Comparison of ENCODE assay signal across 26 cellular contexts in genomic region chr13:111872475-111873150, GRCh38.
"Had no signal": no experiment of that assay in that cellular context is flagged by ENCODE, and none has a peak within 500 bp of the region (broad histone marks: within the 10 kb centered on the region; RNA-seq: fewer than 3 reads in every experiment).

No MANE protein-coding gene starts in this region.

- H3K4me3 Mint-ChIP-seq: endodermal cell; natural killer cell; neural crest cell; stimulated activated memory B cell treated with anti-CD40 and anti-IgM and Interleukin-4, amounts not matched to agents 10 μg/mL and 1 μg/mL and 100 μg/mL, for 72 hours had no signal

- ATAC-seq: esophagus mucosa; foreskin keratinocyte; gastroesophageal sphincter; heart left ventricle; left colon; lower lobe of right lung; natural killer cell; right cardiac atrium; stimulated activated memory B cell treated with anti-CD40 and anti-IgM and Interleukin-4, amounts not matched to agents 10 μg/mL and 1 μg/mL and 100 μg/mL, for 72 hours; stimulated activated naive CD8-positive, alpha-beta T cell treated with anti-CD3 and anti-CD28 coated beads, Interleukin-15, Interleukin-2, amounts not matched to agents 100 U/mL and 50 U/mL, for 24 hours had no signal

- H3K4me2 ChIP-seq: hepatocyte had no signal

- H3K36me3 ChIP-seq: gastroesophageal sphincter, heart left ventricle, left ventricle myocardium inferior, lower lobe of right lung, prostate gland, sigmoid colon, tibial artery, upper lobe of left lung, uterus had no signal

- H3K9me3 ChIP-seq: lower lobe of right lung, prostate gland, testis, tibial artery, upper lobe of left lung, uterus had no signal

- H3K4me3 ChIP-seq: dorsolateral prefrontal cortex, gastroesophageal sphincter, heart left ventricle, hepatocyte, left ventricle myocardium inferior, lower lobe of right lung, prostate gland, sigmoid colon, testis, tibial artery, upper lobe of left lung, uterus had no signal

- H2AFZ ChIP-seq: hepatocyte had no signal

- H3K27ac ChIP-seq: dorsolateral prefrontal cortex, epithelial cell of prostate, foreskin keratinocyte, gastroesophageal sphincter, heart left ventricle, hepatocyte, left ventricle myocardium inferior, lower lobe of right lung, prostate gland, sigmoid colon, testis, tibial artery, upper lobe of left lung, uterus had no signal

- H3K36me3 Mint-ChIP-seq: natural killer cell; stimulated activated memory B cell treated with anti-CD40 and anti-IgM and Interleukin-4, amounts not matched to agents 10 μg/mL and 1 μg/mL and 100 μg/mL, for 72 hours had no signal

- H3K27ac Mint-ChIP-seq: endodermal cell; natural killer cell; stimulated activated memory B cell treated with anti-CD40 and anti-IgM and Interleukin-4, amounts not matched to agents 10 μg/mL and 1 μg/mL and 100 μg/mL, for 72 hours had no signal

- H3K27me3 ChIP-seq: foreskin keratinocyte, testis, upper lobe of left lung, uterus had no signal

- H3K4me1 ChIP-seq: foreskin keratinocyte, gastroesophageal sphincter, heart left ventricle, left ventricle myocardium inferior, lower lobe of right lung, prostate gland, sigmoid colon, testis, tibial artery, upper lobe of left lung, uterus had no signal

- H3K27me3 Mint-ChIP-seq: stimulated activated memory B cell treated with anti-CD40 and anti-IgM and Interleukin-4, amounts not matched to agents 10 μg/mL and 1 μg/mL and 100 μg/mL, for 72 hours had no signal

- H3K4me1 Mint-ChIP-seq: endodermal cell; natural killer cell; neural crest cell; stimulated activated memory B cell treated with anti-CD40 and anti-IgM and Interleukin-4, amounts not matched to agents 10 μg/mL and 1 μg/mL and 100 μg/mL, for 72 hours had no signal

- H3K9me3 Mint-ChIP-seq: natural killer cell had no signal

- DNase-seq: dorsolateral prefrontal cortex; effector CD8-positive, alpha-beta T cell; endodermal cell; foreskin keratinocyte; heart left ventricle; left colon; left ventricle myocardium inferior; lower lobe of right lung; natural killer cell; right cardiac atrium; sigmoid colon; stimulated activated CD4-positive, alpha-beta T cell treated with anti-CD3 and anti-CD28 coated beads, Interleukin-2, amount 100 ng/mL, for 24 hours; stimulated activated CD4-positive, alpha-beta T cell treated with anti-CD3 and anti-CD28 coated beads, Interleukin-4, amount 100 ng/mL, for 4 hours; stimulated activated naive CD8-positive, alpha-beta T cell treated with anti-CD3 and anti-CD28 coated beads, Interleukin-15, Interleukin-2, amounts not matched to agents 100 U/mL and 50 U/mL, for 24 hours; substantia nigra; testis; upper lobe of left lung; uterus had no signal
